Comparison of ENCODE assay signal across 2 cellular contexts in the genomic region with DNA sequence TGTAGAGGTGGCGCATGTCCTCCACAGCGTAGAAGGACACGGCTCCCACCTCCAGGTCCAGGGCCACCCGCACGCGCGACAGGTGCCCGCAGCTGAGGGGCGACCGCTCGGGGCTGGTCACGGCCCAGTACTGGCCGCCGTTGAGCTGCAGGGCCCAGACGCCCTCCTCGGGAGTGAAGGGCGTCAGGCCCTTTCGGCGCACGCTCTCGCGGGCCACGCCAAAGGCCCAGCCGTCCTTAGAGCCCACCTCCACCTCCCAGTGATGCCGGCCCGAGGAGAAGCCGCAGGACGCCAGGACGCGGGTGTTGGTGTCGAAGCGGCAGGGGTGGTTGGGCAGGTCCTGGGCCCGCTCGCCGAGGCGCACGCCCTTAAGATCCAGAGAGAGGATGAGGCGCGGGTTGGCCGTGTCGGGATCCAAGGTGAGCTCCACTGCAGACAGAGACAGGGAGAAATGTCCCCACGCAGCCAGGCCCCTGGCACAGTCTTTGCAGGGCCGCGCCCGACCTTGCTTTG.
TF ChIP-seq lines count a peak whose summit lies in the region.

No MANE protein-coding gene starts in this region.

TF ChIP-seq in HEK293, 187 proteins besides CTCF, POLR2A, EP300 and RAD21:
- no peak for TF ChIP-seq ZNF513 (tag by site-specific recombination; IDR thresholded peaks at IDR 0.05)
- TF ChIP-seq ZSCAN16 (tag by site-specific recombination; IDR thresholded peaks at IDR 0.05): no peak
- TF ChIP-seq ZNF266 (tag by site-specific recombination; IDR thresholded peaks at IDR 0.05; ENCODE audit: low read depth): no peak
- no peak for TF ChIP-seq ZEB2 (tag by site-specific recombination; IDR thresholded peaks at IDR 0.05)
- TF ChIP-seq ZNF561 (tag by site-specific recombination; IDR thresholded peaks at IDR 0.05; ENCODE audit: borderline replicate concordance): no peak
- TF ChIP-seq PRDM1 (tag by site-specific recombination; IDR thresholded peaks at IDR 0.05): no peak
- TF ChIP-seq, protein P1, sequence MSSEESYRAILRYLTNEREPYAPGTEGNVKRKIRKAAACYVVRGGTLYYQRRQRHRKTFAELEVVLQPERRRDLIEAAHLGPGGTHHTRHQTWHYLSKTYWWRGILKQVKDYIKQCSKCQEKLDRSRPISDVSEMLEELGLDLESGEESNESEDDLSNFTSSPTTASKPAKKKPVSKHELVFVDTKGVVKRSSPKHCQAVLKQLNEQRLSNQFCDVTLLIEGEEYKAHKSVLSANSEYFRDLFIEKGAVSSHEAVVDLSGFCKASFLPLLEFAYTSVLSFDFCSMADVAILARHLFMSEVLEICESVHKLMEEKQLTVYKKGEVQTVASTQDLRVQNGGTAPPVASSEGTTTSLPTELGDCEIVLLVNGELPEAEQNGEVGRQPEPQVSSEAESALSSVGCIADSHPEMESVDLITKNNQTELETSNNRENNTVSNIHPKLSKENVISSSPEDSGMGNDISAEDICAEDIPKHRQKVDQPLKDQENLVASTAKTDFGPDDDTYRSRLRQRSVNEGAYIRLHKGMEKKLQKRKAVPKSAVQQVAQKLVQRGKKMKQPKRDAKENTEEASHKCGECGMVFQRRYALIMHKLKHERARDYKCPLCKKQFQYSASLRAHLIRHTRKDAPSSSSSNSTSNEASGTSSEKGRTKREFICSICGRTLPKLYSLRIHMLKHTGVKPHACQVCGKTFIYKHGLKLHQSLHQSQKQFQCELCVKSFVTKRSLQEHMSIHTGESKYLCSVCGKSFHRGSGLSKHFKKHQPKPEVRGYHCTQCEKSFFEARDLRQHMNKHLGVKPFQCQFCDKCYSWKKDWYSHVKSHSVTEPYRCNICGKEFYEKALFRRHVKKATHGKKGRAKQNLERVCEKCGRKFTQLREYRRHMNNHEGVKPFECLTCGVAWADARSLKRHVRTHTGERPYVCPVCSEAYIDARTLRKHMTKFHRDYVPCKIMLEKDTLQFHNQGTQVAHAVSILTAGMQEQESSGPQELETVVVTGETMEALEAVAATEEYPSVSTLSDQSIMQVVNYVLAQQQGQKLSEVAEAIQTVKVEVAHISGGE (tag by site-specific recombination; conservative IDR thresholded peaks at IDR 0.05; ENCODE audit: low read depth): no peak
- no peak for TF ChIP-seq YY2 (tag by site-specific recombination; IDR thresholded peaks at IDR 0.05)
- peak; percentile 54 for TF ChIP-seq SCRT2 (tag by site-specific recombination; IDR thresholded peaks at IDR 0.05)

TF ChIP-seq in K562, 482 proteins besides CTCF, POLR2A, EP300 and RAD21:
- TF ChIP-seq E2F8 (IDR thresholded peaks at IDR 0.05; ENCODE audit: low read depth, partially characterized antibody) (no peak), FOXP4 (CRISPR knock-in tag; IDR thresholded peaks at IDR 0.05; ENCODE audit: borderline replicate concordance) (no peak), MAX (CRISPR knock-in tag; IDR thresholded peaks at IDR 0.05) (0 out of 2 replicates have a peak, but pooled peaks have one; percentile 13), CBFB (CRISPR knock-in tag; IDR thresholded peaks at IDR 0.05) (no peak), ZKSCAN8 (CRISPR knock-in tag; IDR thresholded peaks at IDR 0.05) (no peak), ZNF133 (CRISPR knock-in tag; IDR thresholded peaks at IDR 0.05) (no peak), PATZ1 (CRISPR knock-in tag; IDR thresholded peaks at IDR 0.05; ENCODE audit: borderline replicate concordance) (no peak), ARID3A (IDR thresholded peaks at IDR 0.05; ENCODE audit: borderline replicate concordance, low read depth, low read length) (no peak), UBTF (IDR thresholded peaks at IDR 0.05; ENCODE audit: borderline replicate concordance in 1 of 2, low read depth in 2 of 2, low read length in 2 of 2) (no peak)
- TF ChIP-seq, protein P2, sequence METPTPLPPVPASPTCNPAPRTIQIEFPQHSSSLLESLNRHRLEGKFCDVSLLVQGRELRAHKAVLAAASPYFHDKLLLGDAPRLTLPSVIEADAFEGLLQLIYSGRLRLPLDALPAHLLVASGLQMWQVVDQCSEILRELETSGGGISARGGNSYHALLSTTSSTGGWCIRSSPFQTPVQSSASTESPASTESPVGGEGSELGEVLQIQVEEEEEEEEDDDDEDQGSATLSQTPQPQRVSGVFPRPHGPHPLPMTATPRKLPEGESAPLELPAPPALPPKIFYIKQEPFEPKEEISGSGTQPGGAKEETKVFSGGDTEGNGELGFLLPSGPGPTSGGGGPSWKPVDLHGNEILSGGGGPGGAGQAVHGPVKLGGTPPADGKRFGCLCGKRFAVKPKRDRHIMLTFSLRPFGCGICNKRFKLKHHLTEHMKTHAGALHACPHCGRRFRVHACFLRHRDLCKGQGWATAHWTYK (CRISPR knock-in tag; IDR thresholded peaks at IDR 0.05): no peak
- TF ChIP-seq, protein P3, sequence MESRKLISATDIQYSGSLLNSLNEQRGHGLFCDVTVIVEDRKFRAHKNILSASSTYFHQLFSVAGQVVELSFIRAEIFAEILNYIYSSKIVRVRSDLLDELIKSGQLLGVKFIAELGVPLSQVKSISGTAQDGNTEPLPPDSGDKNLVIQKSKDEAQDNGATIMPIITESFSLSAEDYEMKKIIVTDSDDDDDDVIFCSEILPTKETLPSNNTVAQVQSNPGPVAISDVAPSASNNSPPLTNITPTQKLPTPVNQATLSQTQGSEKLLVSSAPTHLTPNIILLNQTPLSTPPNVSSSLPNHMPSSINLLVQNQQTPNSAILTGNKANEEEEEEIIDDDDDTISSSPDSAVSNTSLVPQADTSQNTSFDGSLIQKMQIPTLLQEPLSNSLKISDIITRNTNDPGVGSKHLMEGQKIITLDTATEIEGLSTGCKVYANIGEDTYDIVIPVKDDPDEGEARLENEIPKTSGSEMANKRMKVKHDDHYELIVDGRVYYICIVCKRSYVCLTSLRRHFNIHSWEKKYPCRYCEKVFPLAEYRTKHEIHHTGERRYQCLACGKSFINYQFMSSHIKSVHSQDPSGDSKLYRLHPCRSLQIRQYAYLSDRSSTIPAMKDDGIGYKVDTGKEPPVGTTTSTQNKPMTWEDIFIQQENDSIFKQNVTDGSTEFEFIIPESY (CRISPR knock-in tag; IDR thresholded peaks at IDR 0.05): peak; percentile 87
